ENCODE assay signal across 11 cellular contexts in genomic region chr1:8426996-8427395, GRCh38.
DNase-seq lines count a peak whose midpoint lies in the region; ATAC-seq and TF ChIP-seq lines count a peak whose summit lies in the region.
"Had no signal": no experiment of that assay in that cellular context is flagged by ENCODE, and none has a peak within 500 bp of the region (broad histone marks: within the 10 kb centered on the region; RNA-seq: fewer than 3 reads in every experiment).

No MANE protein-coding gene starts in this region.

- H3K79me2 ChIP-seq in DND-41 (ENCODE audit: insufficient read depth, low read length), result no peaks in the 10 kb centered on the region

- peak overlapping the region in 1 of 2 experiments; percentile 0; a peak in 1 of 4 replicates for H3K4me3 ChIP-seq in DND-41 (ENCODE audit: low read depth in 1 of 2, low read length in 2 of 2)
- H3K4me3 ChIP-seq: neural progenitor cell had no signal

- H3K27ac Mint-ChIP-seq in T-helper 17 cell, result peak overlapping the region; percentile 97
- H3K27ac Mint-ChIP-seq in nephron, result peak overlapping the region; percentile 64 to 98 (median 67)

- no peak overlapping the region for H2AFZ ChIP-seq in DND-41 (ENCODE audit: low read depth, low read length)
- H2AFZ ChIP-seq: neural progenitor cell had no signal

- peak overlapping the region; percentile 89 for H3K4me3 Mint-ChIP-seq in T-helper 17 cell
- peak overlapping the region in 2 of 3 experiments; percentile 31 to 68 for H3K4me3 Mint-ChIP-seq in nephron
- H3K4me3 Mint-ChIP-seq: neural progenitor cell had no signal

- no peaks in the 10 kb centered on the region for H3K9me3 ChIP-seq in DND-41 (ENCODE audit: insufficient read depth, low read length, severe bottlenecking)
- no peaks in the 10 kb centered on the region for H3K9me3 ChIP-seq in T-helper 17 cell (ENCODE audit: control insufficient read depth, low read length, poor library complexity, severe bottlenecking)

- no peaks in the 10 kb centered on the region for H3K36me3 ChIP-seq in DND-41 (ENCODE audit: insufficient read depth, low read length)
- H3K36me3 ChIP-seq: neural progenitor cell had no signal

- peaks cover 43% of the 10 kb centered on the region for H4K20me1 ChIP-seq in DND-41 (ENCODE audit: insufficient read depth, low read length)

- no peaks in the 10 kb centered on the region for H3K9me3 Mint-ChIP-seq in nephron
- H3K9me3 Mint-ChIP-seq: neural progenitor cell had no signal

- TF ChIP-seq CTCF in DND-41 (IDR thresholded peaks at IDR 0.05; ENCODE audit: borderline replicate concordance, extremely low read depth, low read length, poor library complexity, severe bottlenecking), result no peak
- no peak for TF ChIP-seq CTCF in nephron (IDR thresholded peaks at IDR 0.05; ENCODE audit: unreplicated experiment in 3 of 3)

- H3K27me3 ChIP-seq in DND-41 (ENCODE audit: insufficient read depth, low read length, poor library complexity), result peaks cover 4% of the 10 kb centered on the region
- H3K27me3 ChIP-seq: neural progenitor cell had no signal

- peak overlapping the region; percentile 22; the same call in 1 of the 2 replicates for H3K4me2 ChIP-seq in DND-41 (ENCODE audit: insufficient read depth, low read length)
- H3K4me2 ChIP-seq: neural progenitor cell had no signal

- no peak for ATAC-seq in DND-41 (ENCODE audit: insufficient read depth, low read depth)
- peak; percentile 0 for ATAC-seq in GM21619 (IDR thresholded peaks at IDR 0.05; ENCODE audit: unreplicated experiment)
- no peak for ATAC-seq in T-helper 17 cell
- ATAC-seq in GM21737 (IDR thresholded peaks at IDR 0.05; ENCODE audit: unreplicated experiment), result no peak
- no peak for ATAC-seq in esophagus mucosa

- DNase-seq in DND-41 (no peak), T-helper 17 cell (no peak), GM19238 (ENCODE audit: insufficient read length, low spot score) (no peak), NCI-H2029 treated with DMSO at 0.1 percent for 48 hours (lab: John Stamatoyannopoulos, UW) (no peak)
- DNase-seq: DMS 273 treated with DMSO at 0.1 percent for 48 hours, NCI-H446 had no signal

- H3K9ac ChIP-seq in DND-41 (ENCODE audit: low read depth, low read length), result no peak overlapping the region
- H3K9ac ChIP-seq: neural progenitor cell had no signal

- H3K36me3 Mint-ChIP-seq in T-helper 17 cell (ENCODE audit: low read depth), result peaks cover 7% of the 10 kb centered on the region
- H3K36me3 Mint-ChIP-seq in nephron (ENCODE audit: low read depth), result peaks cover 5% of the 10 kb centered on the region

- peak overlapping the region; percentile 7; the same call in 1 of the 2 replicates for H3K27ac ChIP-seq in DND-41 (ENCODE audit: low read length)

- H3K4me1 ChIP-seq in DND-41 (ENCODE audit: insufficient read depth, low read length), result peaks cover 68% of the 10 kb centered on the region

- no peaks in the 10 kb centered on the region for H3K27me3 Mint-ChIP-seq in T-helper 17 cell
- no peaks in the 10 kb centered on the region for H3K27me3 Mint-ChIP-seq in nephron (ENCODE audit: low read depth)

- H3K4me1 Mint-ChIP-seq in T-helper 17 cell (peaks cover 64% of the 10 kb centered on the region), nephron (peaks cover 22% of the 10 kb centered on the region)
